Comparison of ENCODE assay signal across 20 cellular contexts in the genomic region with DNA sequence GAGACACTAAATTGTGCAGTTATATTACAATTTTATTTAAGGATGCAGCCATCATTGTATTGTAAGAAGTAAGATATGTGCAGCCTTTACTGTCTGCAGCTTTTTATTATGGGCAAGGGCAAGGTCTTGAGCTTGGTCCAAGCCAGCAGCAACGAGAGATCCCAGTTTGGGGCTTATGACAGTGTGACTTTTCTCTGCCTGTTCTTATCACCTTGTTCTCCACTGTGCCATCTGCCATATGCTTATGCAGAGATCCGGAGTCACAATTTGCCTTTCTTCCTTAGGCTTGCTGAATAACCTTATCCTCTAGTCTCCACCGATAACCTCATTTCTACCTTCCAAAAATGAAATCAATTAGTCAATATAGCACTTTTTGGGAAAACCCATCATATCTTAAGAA.
"Had no signal": no experiment of that assay in that cellular context is flagged by ENCODE, and none has a peak within 500 bp of the region (broad histone marks: within the 10 kb centered on the region; RNA-seq: fewer than 3 reads in every experiment).

No MANE protein-coding gene starts in this region.

- H3K9me3 ChIP-seq: SK-N-SH had no signal

- ATAC-seq: K562 had no signal

- H3K4me3 Mint-ChIP-seq: IgD-negative memory B cell had no signal

- H3K4me1 Mint-ChIP-seq: IgD-negative memory B cell had no signal

- H3K36me3 Mint-ChIP-seq: IgD-negative memory B cell had no signal

- DNase-seq: Kasumi-1, MM.1S, NCI-H1092 treated with DMSO at 0.1 percent for 48 hours, NCI-H1436, NCI-H187, NCI-H2029, NCI-H2081 treated with DMSO at 0.1 percent for 48 hours, NCI-H2171, NCI-H226, NCI-H446, NCI-H510A treated with DMSO at 0.1 percent for 48 hours, NCI-H526, RPMI8226, SHP77, SK-N-SH, SW 1271 had no signal

- H3K9ac ChIP-seq: KMS-11, SK-N-SH had no signal

- H3K4me3 ChIP-seq: K562 had no signal

- H3K27ac Mint-ChIP-seq: IgD-negative memory B cell had no signal

- H3K27ac ChIP-seq: HL-60, KMS-11 had no signal

- H3K4me2 ChIP-seq: KMS-11, SK-N-SH had no signal

- H3K9me3 Mint-ChIP-seq: IgD-negative memory B cell had no signal
